In the genomic region with DNA sequence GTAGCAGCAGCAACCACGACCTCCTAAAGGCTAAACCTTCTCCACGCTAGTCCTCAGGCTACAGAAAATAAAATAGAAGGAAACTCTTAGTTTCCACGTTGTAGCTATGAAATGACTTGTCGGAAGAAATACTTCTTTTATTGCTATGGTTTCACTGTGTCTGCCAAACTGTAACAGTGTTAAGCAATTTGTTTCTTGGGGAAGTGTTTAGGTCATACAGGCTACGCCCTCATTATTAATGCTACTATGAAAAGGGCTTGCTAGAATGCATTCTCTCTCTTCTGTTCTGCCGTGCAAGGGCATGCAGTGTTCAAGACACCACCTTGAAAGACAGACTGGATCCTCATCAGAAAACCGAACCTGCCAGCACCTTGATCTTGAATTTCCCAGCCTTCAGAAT, we compare ENCODE assay signal across 1 cellular context.
TF ChIP-seq lines count a peak whose summit lies in the region.

No MANE protein-coding gene starts in this region.

TF ChIP-seq in HEK293T, 16 proteins besides CTCF, POLR2A, EP300 and RAD21 (continued from another document):
- TF ChIP-seq LEF1 (IDR thresholded peaks at IDR 0.05; ENCODE audit: borderline replicate concordance) (no peak), FOXK2 (IDR thresholded peaks at IDR 0.05) (no peak), ZNF384 (IDR thresholded peaks at IDR 0.05) (no peak), NFRKB (IDR thresholded peaks at IDR 0.05) (no peak), BHLHE40 (IDR thresholded peaks at IDR 0.05; ENCODE audit: borderline replicate concordance) (no peak), ELF4 (IDR thresholded peaks at IDR 0.05) (no peak), L3MBTL2 (conservative IDR thresholded peaks at IDR 0.05) (no peak), ARNT (IDR thresholded peaks at IDR 0.05) (no peak), CTBP1 (IDR thresholded peaks at IDR 0.05; ENCODE audit: borderline replicate concordance) (no peak), HDGF (IDR thresholded peaks at IDR 0.05; ENCODE audit: borderline replicate concordance) (no peak), PKNOX1 (IDR thresholded peaks at IDR 0.05) (no peak), FOXA1 (IDR thresholded peaks at IDR 0.05) (no peak), SUZ12 (IDR thresholded peaks at IDR 0.05) (no peak), SP1 (IDR thresholded peaks at IDR 0.05) (no peak)
